ENCODE assay signal across 8 cellular contexts in genomic region chr17:59892849-59893616, GRCh38. TPM values are rescaled to one million over a fixed set of nuclear protein-coding genes. Genes with fewer than 3 reads are reported as not detected.
A peak's percentile ranks its signal among the peaks of the same experiment; 100 is the strongest.
DNase-seq lines count a peak whose midpoint lies in the region; ATAC-seq and TF ChIP-seq lines count a peak whose summit lies in the region.

Gene RPS6KB1, plus strand, starts transcription at chr17:59893121. Its CDS starts 64 bp downstream, at chr17:59893185.
Gene TUBD1, minus strand, starts transcription at chr17:59892943. Its CDS starts 1,941 bp downstream, at chr17:59891002.

- WGBS in prostate gland: under 1% methylated on average over 60 of the region's 60 CpGs
- WGBS in urinary bladder: under 1% methylated on average over 60 of the region's 60 CpGs

- H3K27me3 ChIP-seq in prostate gland (replicated peaks; ENCODE audit: insufficient read depth): no peaks in the 10 kb centered on the region

- no peak for TF ChIP-seq CTCF in prostate gland (IDR thresholded peaks at IDR 0.05)

- H3K4me3 ChIP-seq in prostate gland (peak within 1 kb of the TSS; percentile 65 to 68), urinary bladder (ENCODE audit: low read depth, low read length) (peak within 1 kb of the TSS; percentile 96)

- H3K36me3 ChIP-seq in prostate gland (no peaks in the 10 kb centered on the region), urinary bladder (ENCODE audit: insufficient read depth) (no peaks in the 10 kb centered on the region)

- intact Hi-C loops in left ventricle myocardium superior (cut with micrococcal nuclease) (no loop called here), prostate gland (cut with DNase I) (no loop called here)

- peak; percentile 94 to 96 for DNase-seq in NCI-H187 (lab: John Stamatoyannopoulos, UW)
- DNase-seq in T-helper 2 cell: peak; percentile 85 to 99 (median 96)
- peak; percentile 52 to 98 (median 94) for DNase-seq in anterior cingulate cortex (lab: John Stamatoyannopoulos, UW)
- DNase-seq in left ventricle myocardium superior: peak; percentile 96
- peak; percentile 97 for DNase-seq in prostate gland (ENCODE audit: low spot score)

- H3K4me1 ChIP-seq in prostate gland (replicated peaks) (peaks cover 14% of the 10 kb centered on the region), urinary bladder (ENCODE audit: insufficient read depth) (no peaks in the 10 kb centered on the region)

- H3K27ac ChIP-seq in prostate gland: peak within 1 kb of the TSS; percentile 80 to 83
- H3K27ac ChIP-seq in urinary bladder (ENCODE audit: low read depth): peak within 1 kb of the TSS; percentile 76

- peak; percentile 97 for TF ChIP-seq POLR2A in GM15510 (IDR thresholded peaks at IDR 0.05; ENCODE audit: borderline replicate concordance, extremely low read depth, insufficient read length)
- peak; percentile 81 for TF ChIP-seq POLR2A in prostate gland (IDR thresholded peaks at IDR 0.05)

- H3K9me3 ChIP-seq in prostate gland: no peaks in the 10 kb centered on the region

- peak; percentile 91 for ATAC-seq in HG02885 (IDR thresholded peaks at IDR 0.05; ENCODE audit: poor library complexity, unreplicated experiment)
- peak; percentile 99 for ATAC-seq in left ventricle myocardium superior

RNA-seq across cellular contexts. Expression of gene RPS6KB1, which starts in this region (rescaled TPM):
- total RNA-seq in left ventricle myocardium superior (23.4 TPM), prostate gland (10 to 100 TPM; 28.2 to 38.1 TPM), urinary bladder (61.8 TPM)
- 13.2 TPM for polyA plus RNA-seq in urinary bladder

RNA-seq across cellular contexts. Expression of gene TUBD1, which starts in this region (rescaled TPM):
- 6.6 TPM for total RNA-seq in left ventricle myocardium superior
- total RNA-seq in prostate gland: 10 to 100 TPM; 13.3 to 22.5 TPM
- total RNA-seq in urinary bladder: 15.9 TPM
- 8.4 TPM for polyA plus RNA-seq in urinary bladder

Comparison
In these comparisons a context has a peak if more than half of its experiments do, and no peak if none do; other contexts are left out.
1. Peak in every context shown above with its lines: DNase-seq, ATAC-seq, H3K4me3 ChIP-seq and H3K27ac ChIP-seq.